In the genomic region with DNA sequence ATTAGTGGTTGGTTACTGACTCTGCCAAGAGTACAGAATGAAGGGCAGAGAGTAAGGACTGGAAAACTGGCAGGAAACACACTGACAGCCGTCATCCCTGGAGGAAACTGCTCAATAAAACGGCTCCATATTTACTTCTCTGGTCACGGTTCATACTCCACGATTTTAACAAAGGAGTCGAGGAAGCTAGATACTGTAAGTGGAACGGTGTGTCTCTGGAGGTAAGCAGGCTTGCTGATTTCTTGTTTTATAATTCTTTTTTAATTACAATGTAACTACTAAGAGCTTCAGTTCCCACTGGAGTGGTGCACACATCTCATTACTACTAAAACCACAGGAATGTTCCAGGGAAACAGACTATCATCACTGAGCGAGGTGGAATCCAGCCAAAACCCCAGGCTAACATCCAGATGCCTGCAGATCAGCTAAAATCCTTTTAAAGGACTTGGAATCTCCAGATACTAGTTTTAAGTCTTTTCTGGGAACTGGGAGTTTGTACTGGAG, we compare ENCODE assay signal across 8 cellular contexts. TPM values are rescaled to one million over a fixed set of nuclear protein-coding genes. Genes with fewer than 3 reads are reported as not detected.
DNase-seq lines count a peak whose midpoint lies in the region; ATAC-seq and TF ChIP-seq lines count a peak whose summit lies in the region.

No MANE protein-coding gene starts in this region.

- WGBS in esophagus squamous epithelium, 2 donors = 21 to 34% methylated on average over 7 of the region's 7 CpGs

- H3K4me2 ChIP-seq in MM.1S (ENCODE audit: low read depth, low read length) = no peak overlapping the region

- H3K36me3 ChIP-seq in Panc1 (ENCODE audit: control insufficient read depth, insufficient read depth, low read length) (no peaks in the 10 kb centered on the region; the same call in 1 of the 2 replicates), esophagus squamous epithelium (peaks cover 0 to 54% (median 4%) of the 10 kb centered on the region in 3 donors), MM.1S (replicated peaks; ENCODE audit: insufficient read depth, low read length) (no peaks in the 10 kb centered on the region; the same call in 1 of the 2 replicates)

- H3K9ac ChIP-seq in MM.1S (ENCODE audit: low read length) = no peak overlapping the region

- no peaks in the 10 kb centered on the region for H4K20me1 ChIP-seq in MM.1S (ENCODE audit: insufficient read depth, low read length)

- in situ Hi-C loops in Panc1 (cut with HindIII; ENCODE audit: low pct_unique_long_range_greater_than_20kb, low sequenced_read_pairs) = no loop called here

- CTCF ChIA-PET in Panc1 (lab: Charles Lee) = no interaction called here

- H3K27me3 ChIP-seq in Panc1 (ENCODE audit: control insufficient read depth, insufficient read depth, low read length) = no peaks in the 10 kb centered on the region
- no peaks in the 10 kb centered on the region for H3K27me3 ChIP-seq in esophagus squamous epithelium
- no peaks in the 10 kb centered on the region for H3K27me3 ChIP-seq in MM.1S (replicated peaks; ENCODE audit: insufficient read depth, low read length)

- POLR2A ChIA-PET in Panc1 (lab: Charles Lee) = interaction anchor here (0.6 kb wide), 1 partner anchor 100 kb away, joined by 3 read pairs; no protein-coding TSS in a partner anchor

- H3K4me1 ChIP-seq in Panc1 (ENCODE audit: control insufficient read depth, insufficient read depth, low read length) (peaks cover 3% of the 10 kb centered on the region), esophagus squamous epithelium (peaks cover 15 to 62% (median 29%) of the 10 kb centered on the region in 3 donors), MM.1S (ENCODE audit: low read length) (no peaks in the 10 kb centered on the region)

- no peak overlapping the region for H3K27ac ChIP-seq in Panc1 (ENCODE audit: low read length)
- peak overlapping the region; percentile 54 to 93 (median 91) for H3K27ac ChIP-seq in esophagus squamous epithelium
- H3K27ac ChIP-seq in MM.1S (ENCODE audit: low read length) = no peak overlapping the region

- DNase-seq in AG20443 (ENCODE audit: low spot score) (peak; percentile 89), Panc1 (ENCODE audit: low read depth, low spot score) (no peak), esophagus squamous epithelium (lab: John Stamatoyannopoulos, UW) (no peak), omental fat pad (ENCODE audit: low spot score) (peak; percentile 48), NCI-H146 treated with DMSO at 0.1 percent for 48 hours (lab: John Stamatoyannopoulos, UW; ENCODE audit: unreplicated experiment) (no peak), cerebellar cortex (ENCODE audit: low spot score) (no peak), GM10266 (ENCODE audit: extremely low spot score) (no peak), MM.1S (no peak)

- ATAC-seq in Panc1 = no peak
- ATAC-seq in omental fat pad (ENCODE audit: low FRiP score) = peak; percentile 36

- H3K9me3 ChIP-seq in Panc1 (ENCODE audit: control insufficient read depth, insufficient read depth, low read depth, low read length) (no peaks in the 10 kb centered on the region), esophagus squamous epithelium (no peaks in the 10 kb centered on the region), MM.1S (replicated peaks; ENCODE audit: insufficient read depth, low read length) (no peaks in the 10 kb centered on the region)

- TSS peak; percentile 45 for BruUV-seq in Panc1 (replicated peaks; lab: Mats Ljungman, UMichigan)

- H3K4me3 ChIP-seq in Panc1 (ENCODE audit: low read depth in 2 of 2, low read length in 2 of 2) (no peak overlapping the region), esophagus squamous epithelium (peak overlapping the region in 1 of 4 donors; percentile 10), MM.1S (ENCODE audit: low read length) (no peak overlapping the region)

- no peaks in the 10 kb centered on the region for H3K79me2 ChIP-seq in MM.1S (ENCODE audit: low read length)

- no peak for TF ChIP-seq CTCF in Panc1 (IDR thresholded peaks at IDR 0.05)
- no peak for TF ChIP-seq CTCF in esophagus squamous epithelium (IDR thresholded peaks at IDR 0.05)
- no peak for TF ChIP-seq CTCF in omental fat pad (IDR thresholded peaks at IDR 0.05)
- TF ChIP-seq CTCF in GM10266 (IDR thresholded peaks at IDR 0.05; ENCODE audit: control insufficient read depth, insufficient read depth, low read depth, missing control alignments) = no peak
- TF ChIP-seq CTCF in MM.1S (IDR thresholded peaks at IDR 0.05; ENCODE audit: low read length) = no peak

- TF ChIP-seq POLR2A in esophagus squamous epithelium (IDR thresholded peaks at IDR 0.05) = no peak

- no peaks in the 10 kb centered on the region for H3F3A ChIP-seq in MM.1S (ENCODE audit: insufficient read depth, low read length)

- H2AFZ ChIP-seq in MM.1S (ENCODE audit: low read length) = no peak overlapping the region

- intact Hi-C loops in Panc1 (cut with micrococcal nuclease; ENCODE audit: unreplicated experiment) (loop anchor here (5.0 kb wide), 1 partner anchor 57 kb away; the partner anchor contains the start of gene WDR81), esophagus squamous epithelium (cut with DNase I) (loop anchor here (5.0 kb wide), 1 partner anchor 57 kb away; the partner anchor contains the start of gene WDR81)

- no peaks in the 10 kb centered on the region for H3K9me2 ChIP-seq in MM.1S (replicated peaks; ENCODE audit: insufficient read depth, low read length)

RNA-seq across cellular contexts. Expression of gene SERPINF1, which starts 17.8 kb away (rescaled TPM):
- total RNA-seq in Panc1 (2021; ENCODE audit: unreplicated experiment) = 4.6 TPM
- 10.1 TPM for polyA plus RNA-seq in Panc1 (2012; ENCODE audit: insufficient read length)
- 100 to 1,000 TPM in 2 of 4 donors, 10 to 100 TPM in 2; 26.6 to 351 (median 80.6) TPM for total RNA-seq in esophagus squamous epithelium
- 1,000 to 10,000 TPM in 3 of 4 donors, 100 to 1,000 TPM in 1; 868 to 2,171 (median 1,171) TPM for total RNA-seq in omental fat pad

RNA-seq across cellular contexts. Expression of gene SERPINF2, which starts 37.0 kb away (rescaled TPM):
- 0.77 TPM for total RNA-seq in Panc1 (2021; ENCODE audit: unreplicated experiment)
- 1.3 TPM for polyA plus RNA-seq in Panc1 (2012; ENCODE audit: insufficient read length)
- total RNA-seq in esophagus squamous epithelium = 1 to 10 TPM in 2 of 4 donors, under 1 TPM in 2; 0.22 to 7.1 (median 1.6) TPM
- total RNA-seq in omental fat pad = 10 to 100 TPM in 2 of 4 donors, 1 to 10 TPM in 2; 6.0 to 28.8 (median 9.1) TPM

RNA-seq across cellular contexts. Expression of gene SMYD4, which starts 50.1 kb away (rescaled TPM):
- total RNA-seq in Panc1 (2021; ENCODE audit: unreplicated experiment) (17.1 TPM), esophagus squamous epithelium (1 to 10 TPM; 5.0 to 9.0 (median 6.5) TPM), omental fat pad (10 to 100 TPM in 3 of 4 donors, 1 to 10 TPM in 1; 9.1 to 28.2 (median 20.3) TPM)
- 6.2 TPM for polyA plus RNA-seq in Panc1 (2012; ENCODE audit: insufficient read length)

RNA-seq across cellular contexts. Expression of gene RPA1, which starts 50.2 kb away (rescaled TPM):
- 150 TPM for total RNA-seq in Panc1 (2021; ENCODE audit: unreplicated experiment)
- polyA plus RNA-seq in Panc1 (2012; ENCODE audit: insufficient read length) = 101 TPM
- total RNA-seq in esophagus squamous epithelium = 10 to 100 TPM; 16.3 to 29.8 (median 25.6) TPM
- 10 to 100 TPM; 22.8 to 31.4 (median 24.1) TPM for total RNA-seq in omental fat pad

RNA-seq across cellular contexts. Expression of gene WDR81, which starts 55.1 kb away (rescaled TPM):
- total RNA-seq in Panc1 (2021; ENCODE audit: unreplicated experiment) = 29.5 TPM
- 36.4 TPM for polyA plus RNA-seq in Panc1 (2012; ENCODE audit: insufficient read length)
- total RNA-seq in esophagus squamous epithelium = 10 to 100 TPM; 12.5 to 33.8 (median 21.1) TPM
- 10 to 100 TPM; 39.2 to 71.1 (median 49.8) TPM for total RNA-seq in omental fat pad

Comparison
In these comparisons a context has a peak if more than half of its experiments do, and no peak if none do; other contexts are left out.
1. DNase-seq: peak in AG20443 (single experiment) and omental fat pad (single experiment); none in Panc1 (single experiment), esophagus squamous epithelium (single experiment), NCI-H146 treated with DMSO at 0.1 percent for 48 hours (single experiment), cerebellar cortex (single experiment), GM10266 (single experiment) and MM.1S (single experiment).
2. H3K27ac ChIP-seq: peak in esophagus squamous epithelium (4 of 4); none in Panc1 (single experiment) and MM.1S (single experiment).